In the genomic region with DNA sequence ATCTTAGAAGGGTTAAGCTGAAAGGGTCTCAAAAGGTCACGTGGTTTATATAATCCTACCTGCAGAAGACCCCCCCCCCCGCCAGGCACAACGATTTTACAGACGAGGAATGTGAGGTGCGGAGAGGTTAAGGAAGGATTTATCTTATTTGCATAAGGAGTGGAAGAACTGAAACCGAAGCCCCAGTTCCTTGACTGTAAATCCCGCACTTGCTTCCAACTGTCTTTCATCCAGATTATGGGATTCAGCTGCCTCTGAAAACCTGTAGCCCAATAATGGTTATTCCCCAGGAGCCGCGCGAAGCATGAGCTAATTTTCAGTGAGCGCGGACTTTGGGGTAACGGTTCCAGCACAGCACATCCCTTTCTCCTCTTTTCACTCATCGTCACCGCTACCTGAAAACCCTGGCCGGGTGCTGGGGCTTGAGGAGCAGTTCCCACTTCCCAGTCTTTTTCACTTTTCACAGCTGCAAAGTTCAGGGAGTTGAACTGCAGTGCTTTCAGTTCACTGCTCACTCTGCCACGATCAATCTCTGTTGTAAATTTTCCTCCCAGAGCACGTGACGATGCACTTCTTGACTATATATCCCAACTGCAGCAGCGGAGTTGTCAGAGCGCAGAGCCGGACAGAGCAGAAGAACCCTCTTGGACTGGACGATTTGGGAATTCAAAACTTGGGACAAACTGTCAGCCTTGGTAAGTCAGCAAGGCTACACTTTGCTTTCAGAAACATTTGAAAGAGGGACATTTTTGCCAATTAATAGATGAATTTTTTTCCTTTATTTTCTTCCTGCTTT, we compare ENCODE assay signal across 10 cellular contexts. TPM values are rescaled to one million over a fixed set of nuclear protein-coding genes. Genes with fewer than 3 reads are reported as not detected.
A peak's percentile ranks its signal among the peaks of the same experiment; 100 is the strongest.
DNase-seq lines count a peak whose midpoint lies in the region; ATAC-seq, FAIRE-seq and TF ChIP-seq lines count a peak whose summit lies in the region.
"Had no signal": no experiment of that assay in that cellular context is flagged by ENCODE, and none has a peak within 500 bp of the region (broad histone marks: within the 10 kb centered on the region; RNA-seq: fewer than 3 reads in every experiment).

A gene with protein sequence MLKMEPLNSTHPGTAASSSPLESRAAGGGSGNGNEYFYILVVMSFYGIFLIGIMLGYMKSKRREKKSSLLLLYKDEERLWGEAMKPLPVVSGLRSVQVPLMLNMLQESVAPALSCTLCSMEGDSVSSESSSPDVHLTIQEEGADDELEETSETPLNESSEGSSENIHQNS (plus strand): TSS at position 611 of the 796 bp plus-strand sequence. CDS start 641 bp downstream, outside the sequence.

- no peak for FAIRE-seq in astrocyte (lab: Jason Lieb, UNC)

- peaks cover 56% of the 10 kb centered on the region for H3K4me1 Mint-ChIP-seq in astrocyte (ENCODE audit: low read depth, unreplicated experiment)
- H3K4me1 Mint-ChIP-seq in naive thymus-derived CD4-positive, alpha-beta T cell: no peaks in the 10 kb centered on the region
- H3K4me1 Mint-ChIP-seq: immature natural killer cell had no signal

- TF ChIP-seq CTCF in astrocyte (IDR thresholded peaks at IDR 0.05; ENCODE audit: insufficient read depth, low read depth, low read length) (no peak), gastrocnemius medialis (IDR thresholded peaks at IDR 0.05 in 4 of 5, conservative IDR thresholded peaks at IDR 0.05 in 1 of 5) (no peak)

- H3K36me3 ChIP-seq in astrocyte (ENCODE audit: insufficient read depth, low read length) (no peaks in the 10 kb centered on the region), gastrocnemius medialis (no peaks in the 10 kb centered on the region)
- H3K36me3 ChIP-seq in naive thymus-derived CD4-positive, alpha-beta T cell (ENCODE audit: control insufficient read depth in 2 of 3, insufficient read depth in 3 of 3, low read length in 3 of 3): no peaks in the 10 kb centered on the region

- peak within 1 kb of the TSS; percentile 89 for H3K4me2 ChIP-seq in astrocyte (ENCODE audit: low read length)

- H3K27me3 ChIP-seq in astrocyte (ENCODE audit: insufficient read depth, low read length): no peaks in the 10 kb centered on the region
- H3K27me3 ChIP-seq in gastrocnemius medialis: peaks cover 12 to 27% (median 26%) of the 10 kb centered on the region in 3 donors
- H3K27me3 ChIP-seq in naive thymus-derived CD4-positive, alpha-beta T cell (ENCODE audit: control insufficient read depth in 2 of 2, insufficient read depth in 2 of 2, low read length in 2 of 2): no peaks in the 10 kb centered on the region

- ATAC-seq in gastrocnemius medialis: peak in 1 of 2 donors; percentile 34
- ATAC-seq in naive thymus-derived CD4-positive, alpha-beta T cell: no peak
- no peak for ATAC-seq in GM19397 (IDR thresholded peaks at IDR 0.05; ENCODE audit: unreplicated experiment)

- peak within 1 kb of the TSS; percentile 58 for H3K4me3 ChIP-seq in astrocyte (ENCODE audit: insufficient read depth, low read depth, low read length)
- H3K4me3 ChIP-seq in gastrocnemius medialis: peak within 1 kb of the TSS; percentile 39 to 63 (median 50)
- H3K4me3 ChIP-seq in naive thymus-derived CD4-positive, alpha-beta T cell (ENCODE audit: low read length): no peak within 1 kb of the TSS

- H3K4me3 Mint-ChIP-seq in astrocyte (ENCODE audit: unreplicated experiment): peak within 1 kb of the TSS; percentile 14
- H3K4me3 Mint-ChIP-seq in naive thymus-derived CD4-positive, alpha-beta T cell: no peak within 1 kb of the TSS
- H3K4me3 Mint-ChIP-seq: immature natural killer cell had no signal

- H3K9ac ChIP-seq in astrocyte (ENCODE audit: low read length): peak within 1 kb of the TSS; percentile 74

- peak; percentile 41 to 63 for TF ChIP-seq POLR2A in gastrocnemius medialis (IDR thresholded peaks at IDR 0.05)

- DNase-seq in DMS53 treated with DMSO at 0.1 percent for 48 hours (lab: John Stamatoyannopoulos, UW; ENCODE audit: unreplicated experiment) (peak; percentile 24), astrocyte (ENCODE audit: low read depth) (peak; percentile 46), iris pigment epithelial cell (ENCODE audit: low read depth) (peak; percentile 64), gastrocnemius medialis (no peak), NCI-H1417 (lab: John Stamatoyannopoulos, UW) (no peak), activated T-cell treated with anti-CD3 and anti-CD28 coated beads for 4 hours (no peak)
- DNase-seq in naive thymus-derived CD4-positive, alpha-beta T cell: no peak
- DNase-seq: immature natural killer cell, NCI-H345 had no signal

- CTCF ChIA-PET in naive thymus-derived CD4-positive, alpha-beta T cell (lab: Charles Lee): no interaction called here

- peak within 1 kb of the TSS; percentile 22 for H3K27ac ChIP-seq in astrocyte (ENCODE audit: low read depth, low read length)
- H3K27ac ChIP-seq in gastrocnemius medialis: peak within 1 kb of the TSS; percentile 76 to 81 (median 77)
- H3K27ac ChIP-seq in naive thymus-derived CD4-positive, alpha-beta T cell (ENCODE audit: low read depth, low read length): no peak within 1 kb of the TSS

- H3K9me3 ChIP-seq in astrocyte (ENCODE audit: insufficient read depth, low read depth, low read length) (no peaks in the 10 kb centered on the region), gastrocnemius medialis (no peaks in the 10 kb centered on the region)
- no peaks in the 10 kb centered on the region for H3K9me3 ChIP-seq in naive thymus-derived CD4-positive, alpha-beta T cell (ENCODE audit: control insufficient read depth in 2 of 3, low read length in 3 of 3)

- peak within 1 kb of the TSS; percentile 74 for H2AFZ ChIP-seq in astrocyte (ENCODE audit: low read depth, low read length)

- POLR2A ChIA-PET in naive thymus-derived CD4-positive, alpha-beta T cell (lab: Charles Lee): no interaction called here

- intact Hi-C loops in gastrocnemius medialis (cut with DNase I; ENCODE audit: low total_unique reads): loop anchor here (5.0 to 10.0 kb wide), 2 partner anchors 59 to 413 kb away; no protein-coding TSS in a partner anchor
- intact Hi-C loops in naive thymus-derived CD4-positive, alpha-beta T cell (cut with micrococcal nuclease): no loop called here

- H3K4me1 ChIP-seq in astrocyte (ENCODE audit: insufficient read depth, low read length) (peaks cover 35% of the 10 kb centered on the region), gastrocnemius medialis (peaks cover 5 to 6% of the 10 kb centered on the region in 2 donors)
- H3K4me1 ChIP-seq in naive thymus-derived CD4-positive, alpha-beta T cell (ENCODE audit: control insufficient read depth in 2 of 2, insufficient read depth in 2 of 2, low read length in 2 of 2): no peaks in the 10 kb centered on the region

- H3K9me3 Mint-ChIP-seq in astrocyte (ENCODE audit: unreplicated experiment): peaks cover 2% of the 10 kb centered on the region
- peaks cover 0 to 1% (median 0%) of the 10 kb centered on the region in 11 donors for H3K9me3 Mint-ChIP-seq in naive thymus-derived CD4-positive, alpha-beta T cell

- no peaks in the 10 kb centered on the region for H4K20me1 ChIP-seq in astrocyte (ENCODE audit: insufficient read depth, low read length)

- H3K27me3 Mint-ChIP-seq in astrocyte (ENCODE audit: low read depth, unreplicated experiment): no peaks in the 10 kb centered on the region
- H3K27me3 Mint-ChIP-seq in naive thymus-derived CD4-positive, alpha-beta T cell: peaks cover 0 to 19% (median 14%) of the 10 kb centered on the region in 5 donors

- H3K36me3 Mint-ChIP-seq in astrocyte (ENCODE audit: low read depth, unreplicated experiment): no peaks in the 10 kb centered on the region
- no peaks in the 10 kb centered on the region for H3K36me3 Mint-ChIP-seq in naive thymus-derived CD4-positive, alpha-beta T cell
- H3K36me3 Mint-ChIP-seq: immature natural killer cell had no signal

- no peaks in the 10 kb centered on the region for H3K79me2 ChIP-seq in astrocyte (ENCODE audit: insufficient read depth, low read length)

- in situ Hi-C loops in gastrocnemius medialis (cut with MboI; ENCODE audit: low sequenced_read_pairs in 4 of 4): no loop called here

- peak within 1 kb of the TSS; percentile 81 for H3K27ac Mint-ChIP-seq in astrocyte (ENCODE audit: unreplicated experiment)
- H3K27ac Mint-ChIP-seq in naive thymus-derived CD4-positive, alpha-beta T cell: no peak within 1 kb of the TSS
- H3K27ac Mint-ChIP-seq: immature natural killer cell had no signal

RNA-seq across cellular contexts. Expression of the gene that starts here (rescaled TPM):
- 0.27 and 0.34 TPM in 2 replicates for total RNA-seq in astrocyte
- total RNA-seq in gastrocnemius medialis: 1 to 10 TPM; 2.0 to 6.1 (median 3.3) TPM
- total RNA-seq in naive thymus-derived CD4-positive, alpha-beta T cell: not detected
- not detected for polyA plus RNA-seq in naive thymus-derived CD4-positive, alpha-beta T cell
- polyA plus RNA-seq: immature natural killer cell had no signal

Comparison
In these comparisons a context has a peak if more than half of its experiments do, and no peak if none do; other contexts are left out.
1. Peak in DNase-seq, H3K4me3 ChIP-seq, H3K27ac ChIP-seq, H3K9ac ChIP-seq and H3K4me2 ChIP-seq in astrocyte; RNA of the gene not detected or under 1 TPM.
2. DNase-seq: peak in DMS53 treated with DMSO at 0.1 percent for 48 hours (single experiment) and iris pigment epithelial cell (single experiment); none in gastrocnemius medialis (0 of 2), NCI-H1417 (0 of 3), naive thymus-derived CD4-positive, alpha-beta T cell (0 of 9) and activated T-cell treated with anti-CD3 and anti-CD28 coated beads for 4 hours (single experiment).